ENCODE assay signal across 16 cellular contexts in genomic region chrX:14883826-14884225, GRCh38. TPM values are rescaled to one million over a fixed set of nuclear protein-coding genes. Genes with fewer than 3 reads are reported as not detected.
DNase-seq lines count a peak whose midpoint lies in the region; ATAC-seq and TF ChIP-seq lines count a peak whose summit lies in the region.
"Had no signal": no experiment of that assay in that cellular context is flagged by ENCODE, and none has a peak within 500 bp of the region (broad histone marks: within the 10 kb centered on the region; RNA-seq: fewer than 3 reads in every experiment).

No MANE protein-coding gene starts in this region.

- H3K4me3 Mint-ChIP-seq in activated T-cell treated with anti-CD3 and anti-CD28 coated beads, Interleukin-2, amount 50 U/mL, for 72 hours = peak overlapping the region; percentile 36 to 93
- H3K4me3 Mint-ChIP-seq in activated naive CD8-positive, alpha-beta T cell = no peak overlapping the region
- peak overlapping the region; percentile 42 for H3K4me3 Mint-ChIP-seq in stimulated activated effector memory CD8-positive, alpha-beta T cell treated with anti-CD3 and anti-CD28 coated beads, Interleukin-12 subunit alpha, Interleukin-12 subunit beta, amount 100 ng/mL, for 72 hours

- H4K20me1 ChIP-seq in Karpas-422 (ENCODE audit: insufficient read depth, low read depth, low read length) = no peaks in the 10 kb centered on the region

- H3K36me3 Mint-ChIP-seq in activated T-cell treated with anti-CD3 and anti-CD28 coated beads, Interleukin-2, amount 50 U/mL, for 72 hours (ENCODE audit: insufficient read depth in 2 of 2) = peaks cover 2 to 9% of the 10 kb centered on the region in 2 donors
- peaks cover 2% of the 10 kb centered on the region for H3K36me3 Mint-ChIP-seq in activated naive CD8-positive, alpha-beta T cell
- peaks cover 12% of the 10 kb centered on the region for H3K36me3 Mint-ChIP-seq in stimulated activated effector memory CD8-positive, alpha-beta T cell treated with anti-CD3 and anti-CD28 coated beads, Interleukin-12 subunit alpha, Interleukin-12 subunit beta, amount 100 ng/mL, for 72 hours

- peaks cover 2 to 3% of the 10 kb centered on the region in 2 donors for H3K9me3 Mint-ChIP-seq in activated T-cell treated with anti-CD3 and anti-CD28 coated beads, Interleukin-2, amount 50 U/mL, for 72 hours
- no peaks in the 10 kb centered on the region for H3K9me3 Mint-ChIP-seq in activated naive CD8-positive, alpha-beta T cell (ENCODE audit: low read depth)
- no peaks in the 10 kb centered on the region for H3K9me3 Mint-ChIP-seq in stimulated activated effector memory CD8-positive, alpha-beta T cell treated with anti-CD3 and anti-CD28 coated beads, Interleukin-12 subunit alpha, Interleukin-12 subunit beta, amount 100 ng/mL, for 72 hours

- H3K27me3 Mint-ChIP-seq in activated T-cell treated with anti-CD3 and anti-CD28 coated beads, Interleukin-2, amount 50 U/mL, for 72 hours (ENCODE audit: low read depth) = no peaks in the 10 kb centered on the region
- H3K27me3 Mint-ChIP-seq in activated naive CD8-positive, alpha-beta T cell = no peaks in the 10 kb centered on the region

- H3K9me3 ChIP-seq in Karpas-422 (ENCODE audit: low read length) (no peaks in the 10 kb centered on the region), suprapubic skin (no peaks in the 10 kb centered on the region)
- H3K9me3 ChIP-seq: Peyer's patch had no signal

- H3K36me3 ChIP-seq in Karpas-422 (ENCODE audit: insufficient read depth, low read length) (no peaks in the 10 kb centered on the region), suprapubic skin (no peaks in the 10 kb centered on the region)
- H3K36me3 ChIP-seq: Peyer's patch had no signal

- H3K4me2 ChIP-seq in Karpas-422 (ENCODE audit: low read depth, low read length, poor library complexity, severe bottlenecking) = no peak overlapping the region

- peak overlapping the region; percentile 99 for H3K27ac Mint-ChIP-seq in activated T-cell treated with anti-CD3 and anti-CD28 coated beads, Interleukin-2, amount 50 U/mL, for 72 hours
- H3K27ac Mint-ChIP-seq in activated naive CD8-positive, alpha-beta T cell = peak overlapping the region; percentile 92
- peak overlapping the region; percentile 83 for H3K27ac Mint-ChIP-seq in stimulated activated effector memory CD8-positive, alpha-beta T cell treated with anti-CD3 and anti-CD28 coated beads, Interleukin-12 subunit alpha, Interleukin-12 subunit beta, amount 100 ng/mL, for 72 hours

- no peak for TF ChIP-seq EP300 in suprapubic skin (IDR thresholded peaks at IDR 0.05)

- H3K9me2 ChIP-seq in Karpas-422 (replicated peaks; ENCODE audit: insufficient read depth, low read length) = no peaks in the 10 kb centered on the region

- H3K4me1 ChIP-seq in Karpas-422 (ENCODE audit: low read length) = peaks cover 9% of the 10 kb centered on the region
- no peaks in the 10 kb centered on the region for H3K4me1 ChIP-seq in suprapubic skin
- H3K4me1 ChIP-seq: Peyer's patch had no signal

- H3K27me3 ChIP-seq in Karpas-422 (ENCODE audit: low read length) (no peaks in the 10 kb centered on the region), suprapubic skin (no peaks in the 10 kb centered on the region)
- H3K27me3 ChIP-seq: Peyer's patch had no signal

- no peak overlapping the region for H3K9ac ChIP-seq in Karpas-422 (ENCODE audit: low read length)

- no peak for TF ChIP-seq POLR2A in suprapubic skin (IDR thresholded peaks at IDR 0.05)

- H2AFZ ChIP-seq in Karpas-422 (ENCODE audit: low read length) = no peak overlapping the region

- ATAC-seq in activated T-cell treated with anti-CD3 and anti-CD28 coated beads, Interleukin-2, amount 50 U/mL, for 72 hours (replicated peaks in 1 of 2) = peak in 1 of 2 donors; percentile 65
- peak; percentile 51 for ATAC-seq in stimulated activated effector memory CD8-positive, alpha-beta T cell treated with anti-CD3 and anti-CD28 coated beads, Interleukin-12 subunit alpha, Interleukin-12 subunit beta, amount 100 ng/mL, for 72 hours
- ATAC-seq: HCT116, K562 had no signal

- DNase-seq in activated T-cell treated with anti-CD3 and anti-CD28 coated beads, Interleukin-2, amount 50 U/mL, for 72 hours = no peak
- DNase-seq in activated T-cell treated with anti-CD3 and anti-CD28 coated beads, Interleukin-2, amount 50 U/mL, for 1 hour = no peak
- DNase-seq in Karpas-422 (no peak), SIG-M5 (lab: John Stamatoyannopoulos, UW) (no peak), suprapubic skin (ENCODE audit: low spot score in 2 of 2) (no peak)
- no peak for DNase-seq in stimulated activated effector memory CD8-positive, alpha-beta T cell treated with anti-CD3 and anti-CD28 coated beads, Interleukin-12 subunit alpha, Interleukin-12 subunit beta, amount 100 ng/mL, for 72 hours (ENCODE audit: low spot score in 2 of 2)
- DNase-seq: ACHN; C1 segment of cervical spinal cord; GOT3; NCI-H1105 treated with DMSO at 0.1 percent for 48 hours; NCI-H1694; NK-92 treated with Interleukin-12 subunit alpha and Interleukin-12 subunit beta, amount 100 ng/mL, for 24 hours; Peyer's patch had no signal

- peaks cover 41% of the 10 kb centered on the region for H3K79me2 ChIP-seq in Karpas-422 (ENCODE audit: low read length)

- H3K27ac ChIP-seq in Karpas-422 (ENCODE audit: low read length) = peak overlapping the region; percentile 35; the same call in 1 of the 2 replicates
- H3K27ac ChIP-seq in suprapubic skin = no peak overlapping the region
- H3K27ac ChIP-seq: Peyer's patch had no signal

- H3K4me1 Mint-ChIP-seq in activated T-cell treated with anti-CD3 and anti-CD28 coated beads, Interleukin-2, amount 50 U/mL, for 72 hours (ENCODE audit: low read depth) = peaks cover 32% of the 10 kb centered on the region
- peaks cover 17% of the 10 kb centered on the region for H3K4me1 Mint-ChIP-seq in activated naive CD8-positive, alpha-beta T cell (ENCODE audit: low read depth)
- peaks cover 32% of the 10 kb centered on the region for H3K4me1 Mint-ChIP-seq in stimulated activated effector memory CD8-positive, alpha-beta T cell treated with anti-CD3 and anti-CD28 coated beads, Interleukin-12 subunit alpha, Interleukin-12 subunit beta, amount 100 ng/mL, for 72 hours

- no peak overlapping the region for H3K4me3 ChIP-seq in Karpas-422 (ENCODE audit: low read length)
- no peak overlapping the region for H3K4me3 ChIP-seq in suprapubic skin
- H3K4me3 ChIP-seq: K562, Peyer's patch had no signal

- no peak for TF ChIP-seq CTCF in suprapubic skin (IDR thresholded peaks at IDR 0.05)

RNA-seq across cellular contexts. Expression of gene MOSPD2, which starts 10.6 kb away (rescaled TPM):
- total RNA-seq in activated T-cell treated with anti-CD3 and anti-CD28 coated beads, Interleukin-2, amount 50 U/mL, for 72 hours = 10 to 100 TPM; 17.2 to 22.6 TPM
- total RNA-seq in Karpas-422 (2014; rRNA removed; shearing (Covaris generic); ENCODE audit: low replicate concordance) = 28.4 and 59.7 TPM in 2 replicates
- 10 to 100 TPM; 15.9 to 56.8 (median 25.0) TPM for total RNA-seq in suprapubic skin

RNA-seq across cellular contexts. Expression of gene FANCB, which starts 11.0 kb away (rescaled TPM):
- total RNA-seq in activated T-cell treated with anti-CD3 and anti-CD28 coated beads, Interleukin-2, amount 50 U/mL, for 72 hours = 10 to 100 TPM; 15.9 to 16.0 TPM
- 10.0 and 22.4 TPM in 2 replicates for total RNA-seq in Karpas-422 (2014; rRNA removed; shearing (Covaris generic); ENCODE audit: low replicate concordance)
- total RNA-seq in suprapubic skin = 1 to 10 TPM in 2 of 4 donors, under 1 TPM in 2; 0.79 to 1.9 (median 0.94) TPM
